27 cellular contexts compared by ENCODE assay signal in the genomic region with DNA sequence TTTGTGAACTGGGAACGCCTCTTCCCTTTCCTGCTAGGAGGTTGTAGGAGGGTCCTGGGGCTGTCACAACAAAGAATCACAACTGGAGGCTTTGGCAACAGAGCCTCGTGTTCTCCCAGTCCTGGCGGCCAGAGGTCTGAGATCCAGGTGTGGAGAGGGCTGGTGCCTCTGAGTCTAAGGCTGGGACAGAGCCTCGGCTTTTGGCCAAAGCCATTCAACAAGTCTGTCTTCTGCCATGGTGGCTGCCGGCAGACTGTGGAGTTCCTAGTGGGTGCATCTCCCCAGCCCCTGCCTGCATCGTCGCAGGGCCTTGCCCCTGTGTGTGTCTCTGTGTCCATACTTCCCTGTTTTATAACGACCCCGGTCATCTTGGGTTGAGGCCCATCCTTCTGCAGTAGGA. TPM values are rescaled to one million over a fixed set of nuclear protein-coding genes. Genes with fewer than 3 reads are reported as not detected.
"Had no signal": no experiment of that assay in that cellular context is flagged by ENCODE, and none has a peak within 500 bp of the region (broad histone marks: within the 10 kb centered on the region; RNA-seq: fewer than 3 reads in every experiment).

No MANE protein-coding gene starts in this region.

- H3K4me1 ChIP-seq: ascending aorta had no signal

- ATAC-seq: activated CD8-positive, alpha-beta T cell treated with anti-CD3 and anti-CD28 coated beads, Interleukin-2, amount 10 ng/mL, durations not matched to agents 7 days and 5 days; body of pancreas; T-helper 17 cell; WTC11 had no signal

- H3K27ac ChIP-seq: ascending aorta, body of pancreas, Peyer's patch, RWPE1 had no signal

- H3K9me3 ChIP-seq: ascending aorta, body of pancreas, Peyer's patch had no signal

- H3K27me3 ChIP-seq: ascending aorta, body of pancreas had no signal

- DNase-seq: activated CD4-positive, alpha-beta T cell treated with anti-CD3 and anti-CD28 coated beads for 48 hours; activated CD4-positive, alpha-beta T cell treated with anti-CD3 and anti-CD28 coated beads, Interleukin-2, amount 50 U/mL, for 4 hours; activated CD4-positive, CD25-positive, alpha-beta regulatory T cell treated with anti-CD3 and anti-CD28 coated beads, Interleukin-2, amount 50 U/mL, for 72 hours; activated CD8-positive, alpha-beta memory T cell treated with anti-CD3 and anti-CD28 coated beads, Interleukin-2, amount 50 U/mL, for 48 hours; activated CD8-positive, alpha-beta T cell treated with anti-CD3 and anti-CD28 coated beads, Interleukin-2, amount 10 ng/mL, durations not matched to agents 7 days and 5 days; activated naive CD4-positive, alpha-beta T cell; activated T-cell treated with anti-CD3 and anti-CD28 coated beads, Interleukin-2, amount 50 U/mL, for 1 hour; body of pancreas; IMR-90; Kasumi-1; KBM-7; NCI-H1048; NCI-H146; NCI-H187 treated with DMSO at 0.1 percent for 48 hours; NCI-H2107; NCI-H2171 treated with DMSO at 0.1 percent for 48 hours; NCI-H226; NCI-H526; NCI-H774; NK-92 treated with Interleukin-12 subunit alpha and Interleukin-12 subunit beta, amount 100 ng/mL, for 24 hours; Peyer's patch; SIG-M5; T-helper 17 cell; T-helper 9 cell had no signal

- H3K36me3 ChIP-seq: ascending aorta, Peyer's patch had no signal

- H3K4me3 ChIP-seq: ascending aorta, body of pancreas, Peyer's patch had no signal

RNA-seq across cellular contexts. Expression of a gene that starts 9.5 kb away (rescaled TPM):
- total RNA-seq: activated CD8-positive, alpha-beta T cell treated with anti-CD3 and anti-CD28 coated beads, Interleukin-2, amount 10 ng/mL, durations not matched to agents 7 days and 5 days; ascending aorta; body of pancreas; IMR-90; Peyer's patch; T-helper 17 cell had no signal
- polyA plus RNA-seq: IMR-90 had no signal
